27 cellular contexts compared by ENCODE assay signal in the genomic region with DNA sequence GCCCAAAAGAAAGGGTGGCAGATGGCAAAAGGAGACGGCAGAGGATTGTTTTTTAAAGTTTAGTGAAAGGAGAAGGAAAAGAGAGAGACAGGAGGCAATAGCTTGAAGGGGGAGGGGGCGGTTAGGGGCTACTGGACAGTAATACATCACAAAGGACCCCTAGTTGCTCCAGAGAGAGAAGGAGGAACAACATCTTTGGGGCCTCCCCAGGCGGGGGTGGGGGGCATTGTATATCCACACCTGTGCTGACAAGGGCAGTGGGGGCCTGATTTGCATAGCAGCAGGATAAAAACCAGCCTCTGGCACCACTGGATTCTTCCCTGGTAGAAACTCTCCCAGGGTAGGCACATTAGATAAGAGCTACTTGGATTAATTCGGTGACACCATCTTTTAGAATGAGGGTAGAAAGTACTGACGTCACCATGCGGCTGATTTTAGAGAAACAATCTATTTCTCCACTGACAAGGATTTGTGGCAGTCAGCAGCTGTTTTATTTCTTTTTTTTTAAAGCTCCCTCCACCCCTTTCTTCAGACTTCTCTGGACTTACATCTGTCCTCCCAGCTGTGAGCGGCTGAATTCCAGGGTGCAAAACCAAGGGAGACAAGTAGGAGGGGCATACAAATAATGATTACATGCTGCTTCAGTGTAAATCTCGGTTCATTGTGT.
DNase-seq lines count a peak whose midpoint lies in the region; FAIRE-seq and TF ChIP-seq lines count a peak whose summit lies in the region.
"Had no signal": no experiment of that assay in that cellular context is flagged by ENCODE, and none has a peak within 500 bp of the region (broad histone marks: within the 10 kb centered on the region; RNA-seq: fewer than 3 reads in every experiment).

No MANE protein-coding gene starts in this region.

- H3K4me3 ChIP-seq in fibroblast of pulmonary artery (replicated peaks; ENCODE audit: low read depth, low read length) (no peak overlapping the region), iPS DF 6.9 (ENCODE audit: low read length) (no peak overlapping the region), osteoblast (ENCODE audit: insufficient read depth, low read length) (no peak overlapping the region)
- H3K4me3 ChIP-seq: K562, PC-9, psoas muscle, smooth muscle cell, upper lobe of right lung had no signal

- no peak overlapping the region for H2AFZ ChIP-seq in osteoblast (ENCODE audit: low read length)
- H2AFZ ChIP-seq: PC-9 had no signal

- peak; percentile 26 for DNase-seq in NCI-H2227 (lab: John Stamatoyannopoulos, UW; ENCODE audit: unreplicated experiment)
- no peak for DNase-seq in NCI-H2227 treated with DMSO at 0.1 percent for 48 hours (lab: John Stamatoyannopoulos, UW)
- peak; percentile 31 for DNase-seq in fibroblast of pulmonary artery (ENCODE audit: low read depth)
- peak; percentile 48 for DNase-seq in iPS DF 6.9 (ENCODE audit: low read depth, low spot score)
- DNase-seq in osteoblast (ENCODE audit: insufficient read length, low spot score, missing footprints) = peak; percentile 11
- DNase-seq in CD1c-positive myeloid dendritic cell (ENCODE audit: extremely low spot score) = no peak
- DNase-seq in RCC 7860 (ENCODE audit: low spot score) = no peak
- DNase-seq in amygdala (lab: John Stamatoyannopoulos, UW) = no peak
- DNase-seq: 8988T; activated naive CD4-positive, alpha-beta T cell treated with anti-CD3 and anti-CD28 coated beads for 36 hours; activated T-cell treated with anti-CD3 and anti-CD28 coated beads, Interleukin-2, amount 50 U/mL, for 4 hours; anterior cingulate cortex; caudate nucleus; CD4-positive, alpha-beta T cell; DMS 273 treated with DMSO at 0.1 percent for 48 hours; kidney; NCI-H1436 treated with DMSO at 0.1 percent for 48 hours; NCI-H2107; NCI-H510A treated with DMSO at 0.1 percent for 48 hours; NK-92 treated with Interleukin-12 subunit alpha and Interleukin-12 subunit beta, amount 100 ng/mL, for 24 hours; PC-9; psoas muscle; substantia nigra; upper lobe of right lung had no signal

- H3K9me3 ChIP-seq in iPS DF 6.9 (ENCODE audit: control insufficient read depth, insufficient read depth, low read length) (no peaks in the 10 kb centered on the region), osteoblast (ENCODE audit: low read depth, low read length) (no peaks in the 10 kb centered on the region)
- H3K9me3 ChIP-seq: psoas muscle, upper lobe of right lung had no signal

- H4K20me1 ChIP-seq in osteoblast (ENCODE audit: insufficient read depth, low read length) = no peaks in the 10 kb centered on the region

- FAIRE-seq in RCC 7860 (lab: Jason Lieb, UNC) = no peak
- FAIRE-seq: endothelial cell of umbilical vein, K562, kidney had no signal

- no peak overlapping the region for H3K4me2 ChIP-seq in osteoblast (ENCODE audit: insufficient read depth, low read length)
- H3K4me2 ChIP-seq: PC-9, smooth muscle cell had no signal

- H3K27me3 ChIP-seq in iPS DF 6.9 (ENCODE audit: control insufficient read depth, insufficient read depth, low read length) = no peaks in the 10 kb centered on the region; the same call in 1 of the 2 replicates
- no peaks in the 10 kb centered on the region for H3K27me3 ChIP-seq in osteoblast (ENCODE audit: insufficient read depth, low read length)
- H3K27me3 ChIP-seq: upper lobe of right lung had no signal

- H3K4me1 ChIP-seq in iPS DF 6.9 (ENCODE audit: control insufficient read depth, insufficient read depth, low read length) (peaks cover 9% of the 10 kb centered on the region; the same call in 1 of the 2 replicates), osteoblast (ENCODE audit: insufficient read depth, low read length) (peaks cover 4% of the 10 kb centered on the region)
- H3K4me1 ChIP-seq: psoas muscle, upper lobe of right lung had no signal

- H3K79me2 ChIP-seq in osteoblast (ENCODE audit: insufficient read depth, low read length) = no peaks in the 10 kb centered on the region

- TF ChIP-seq CTCF in fibroblast of pulmonary artery (IDR thresholded peaks at IDR 0.05; ENCODE audit: low read length, missing control alignments) (no peak), osteoblast (IDR thresholded peaks at IDR 0.05; ENCODE audit: extremely low read depth, low read depth, low read length) (no peak)

- no CpG with 5 or more reads among the region's 8 CpGs for whole genome bisulfite sequencing in iPS DF 6.9 (ENCODE audit: insufficient coverage, insufficient read length)

- H3K27ac ChIP-seq in iPS DF 6.9 (ENCODE audit: low read length) (peak overlapping the region; percentile 96), osteoblast (ENCODE audit: low read depth, low read length) (no peak overlapping the region)
- H3K27ac ChIP-seq: PC-9, psoas muscle, upper lobe of right lung had no signal

- H3K36me3 ChIP-seq in iPS DF 6.9 (ENCODE audit: control insufficient read depth, insufficient read depth, low read length) (no peaks in the 10 kb centered on the region), osteoblast (ENCODE audit: insufficient read depth, low read length) (no peaks in the 10 kb centered on the region)
- H3K36me3 ChIP-seq: upper lobe of right lung had no signal

Comparison
In these comparisons a context has a peak if more than half of its experiments do, and no peak if none do; other contexts are left out.
1. DNase-seq: peak in NCI-H2227 (single experiment), fibroblast of pulmonary artery (single experiment), iPS DF 6.9 (single experiment) and osteoblast (single experiment); none in NCI-H2227 treated with DMSO at 0.1 percent for 48 hours (single experiment), CD1c-positive myeloid dendritic cell (single experiment), RCC 7860 (single experiment) and amygdala (0 of 56).